Comparison of ENCODE assay signal across 1 cellular context in genomic region chr14:105300542-105301102, GRCh38.
TF ChIP-seq lines count a peak whose summit lies in the region.

Gene BRF1 (minus strand): TSS chr14:105301001. CDS start chr14:105300629, 372 bp downstream.

TF ChIP-seq in A549, 52 proteins besides CTCF, POLR2A, EP300 and RAD21 (continued from another document):
- TF ChIP-seq HMGXB4 (CRISPR knock-in tag; IDR thresholded peaks at IDR 0.05; ENCODE audit: borderline replicate concordance) (no peak), ZSCAN20 (CRISPR knock-in tag; IDR thresholded peaks at IDR 0.05) (0 out of 2 replicates have a peak, but pooled peaks have one; percentile 35), KDM5A (IDR thresholded peaks at IDR 0.05) (no peak), E2F6 (IDR thresholded peaks at IDR 0.05; ENCODE audit: borderline replicate concordance, low read depth) (0 out of 2 replicates have a peak, but pooled peaks have one; percentile 4), FOSB (CRISPR knock-in tag; IDR thresholded peaks at IDR 0.05) (no peak), RCOR1 (IDR thresholded peaks at IDR 0.05; ENCODE audit: low read depth, low read length) (no peak), JUN (IDR thresholded peaks at IDR 0.05) (peak; percentile 31 to 88; a peak in 4 of 5 replicates), HOXA7 (CRISPR knock-in tag; IDR thresholded peaks at IDR 0.05) (no peak), ATOH8 (CRISPR knock-in tag; IDR thresholded peaks at IDR 0.05; ENCODE audit: low read depth) (no peak), CBX8 (IDR thresholded peaks at IDR 0.05) (no peak), TP53 (CRISPR knock-in tag; IDR thresholded peaks at IDR 0.05) (peak; percentile 74; the same call in 1 of the 2 replicates), FOXS1 (CRISPR knock-in tag; IDR thresholded peaks at IDR 0.05) (no peak), POLR2AphosphoS2 (conservative IDR thresholded peaks at IDR 0.05; ENCODE audit: low read length) (no peak), RNF2 (IDR thresholded peaks at IDR 0.05; ENCODE audit: borderline replicate concordance, low read depth) (no peak), ESRRA (IDR thresholded peaks at IDR 0.05; ENCODE audit: borderline replicate concordance, low read length) (no peak), NR3C1 (IDR thresholded peaks at IDR 0.05) (no peak), SMC3 (IDR thresholded peaks at IDR 0.05) (no peak), JUNB (IDR thresholded peaks at IDR 0.05) (no peak), HOXB5 (CRISPR knock-in tag; IDR thresholded peaks at IDR 0.05) (no peak), ELK1 (IDR thresholded peaks at IDR 0.05; ENCODE audit: low read depth, low read length) (no peak), NPAS2 (CRISPR knock-in tag; IDR thresholded peaks at IDR 0.05; ENCODE audit: borderline replicate concordance) (no peak), PHF8 (IDR thresholded peaks at IDR 0.05; ENCODE audit: borderline replicate concordance, low read depth) (peak; percentile 64; the same call in 1 of the 2 replicates), HDAC2 (IDR thresholded peaks at IDR 0.05) (no peak), CBX2 (IDR thresholded peaks at IDR 0.05; ENCODE audit: borderline replicate concordance, low read depth) (no peak), KDM1A (IDR thresholded peaks at IDR 0.05; ENCODE audit: low read depth) (no peak)
